Comparison of ENCODE assay signal across 14 cellular contexts in the genomic region with DNA sequence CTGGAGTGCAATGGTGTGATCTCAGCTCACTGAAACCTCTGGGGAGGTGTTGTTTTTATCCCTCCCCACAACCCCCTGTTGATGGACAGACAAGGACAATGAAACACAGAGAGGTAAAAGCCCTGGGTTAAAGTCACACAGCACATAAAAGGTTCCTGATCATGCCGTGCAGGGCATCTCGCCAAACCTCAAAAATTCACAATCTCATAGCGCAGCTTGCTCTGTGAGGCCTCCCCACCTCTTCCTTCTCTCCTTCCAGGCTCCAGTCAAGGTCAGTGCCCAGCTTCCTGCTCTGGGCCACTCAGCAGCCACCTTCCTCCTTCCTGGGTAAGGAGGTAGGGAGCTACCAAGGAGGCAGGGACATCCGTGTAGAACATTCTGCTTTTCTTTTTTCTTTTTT. TPM values are rescaled to one million over a fixed set of nuclear protein-coding genes. Genes with fewer than 3 reads are reported as not detected.
DNase-seq lines count a peak whose midpoint lies in the region; ATAC-seq and TF ChIP-seq lines count a peak whose summit lies in the region.
"Had no signal": no experiment of that assay in that cellular context is flagged by ENCODE, and none has a peak within 500 bp of the region (broad histone marks: within the 10 kb centered on the region; RNA-seq: fewer than 3 reads in every experiment).

No MANE protein-coding gene starts in this region.

- no peaks in the 10 kb centered on the region; the same call in 1 of the 2 replicates for H3K27me3 Mint-ChIP-seq in H9 (ENCODE audit: low read depth)

- H3K4me2 ChIP-seq in H9 (ENCODE audit: insufficient read depth, insufficient read length, low read length): no peak overlapping the region

- peaks cover 9 to 12% of the 10 kb centered on the region in 2 experiments for H3K4me1 Mint-ChIP-seq in H9

- TF ChIP-seq POLR2A in spleen (IDR thresholded peaks at IDR 0.05): no peak

- H3K9ac ChIP-seq in H9 (ENCODE audit: extremely low read depth, insufficient read length, low read length) (no peak overlapping the region), SK-N-MC (ENCODE audit: insufficient read length) (no peak overlapping the region)

- peak overlapping the region; percentile 96 for H2BK15ac ChIP-seq in H9 (ENCODE audit: low read depth, low read length)

- WGBS in H9 (ENCODE audit: extremely low coverage, insufficient read length, low lambda C conversion rate): no CpG with 5 or more reads among the region's 4 CpGs
- WGBS in spleen, 5 donors: 27 to 49% (median 37%) methylated on average over 4 of the region's 4 CpGs

- intact Hi-C loops in spleen (cut with DNase I; ENCODE audit: low total_unique reads): no loop called here

- no peaks in the 10 kb centered on the region for H3K79me2 ChIP-seq in H9 (ENCODE audit: insufficient read depth, low read length)

- H3K9me3 ChIP-seq in H9 (ENCODE audit: control insufficient read depth, low read depth, low read length): no peaks in the 10 kb centered on the region
- H3K9me3 ChIP-seq in SK-N-MC (ENCODE audit: low read depth, low read length): no peaks in the 10 kb centered on the region
- H3K9me3 ChIP-seq in spleen: no peaks in the 10 kb centered on the region
- H3K9me3 ChIP-seq: tibial artery had no signal

- peaks cover 2% of the 10 kb centered on the region; the same call in 1 of the 2 replicates for H3K4me1 ChIP-seq in H9 (ENCODE audit: insufficient read depth, low read length)
- peaks cover 7 to 32% (median 20%) of the 10 kb centered on the region in 6 donors for H3K4me1 ChIP-seq in spleen

- H4K91ac ChIP-seq in H9 (ENCODE audit: insufficient read length, low read depth, low read length): no peak overlapping the region

- no peak overlapping the region for H3K4ac ChIP-seq in H9 (ENCODE audit: low read depth, low read length)

- H4K20me1 ChIP-seq in H9 (ENCODE audit: control insufficient read depth, insufficient read depth, insufficient read length): no peaks in the 10 kb centered on the region

- no peak overlapping the region for H3K27ac ChIP-seq in H9 (ENCODE audit: insufficient read length, low read depth, low read length)
- peak overlapping the region; percentile 71; the same call in 1 of the 2 replicates for H3K27ac ChIP-seq in SK-N-MC
- H3K27ac ChIP-seq in spleen: peak overlapping the region in 7 of 8 donors; percentile 23 to 76 (median 57)
- H3K27ac ChIP-seq: tibial artery had no signal

- no peak overlapping the region for H3T11ph ChIP-seq in H9 (ENCODE audit: low read length)

- no peaks in the 10 kb centered on the region for H3K79me1 ChIP-seq in H9 (ENCODE audit: insufficient read depth, low read depth, low read length, poor library complexity, severe bottlenecking)

- peaks cover 0 to 4% of the 10 kb centered on the region in 2 experiments; a peak in 2 of 5 replicates for H3K9me3 Mint-ChIP-seq in H9
- H3K9me3 Mint-ChIP-seq: mesothelial cell of epicardium had no signal

- no peak overlapping the region for H2AK5ac ChIP-seq in H9 (ENCODE audit: insufficient read length, low read length)

- H2BK20ac ChIP-seq in H9 (ENCODE audit: low read depth, low read length, poor library complexity, severe bottlenecking): no peak overlapping the region

- no peak for DNase-seq in H9
- DNase-seq in SK-N-MC (ENCODE audit: low read depth, low spot score): peak; percentile 22
- DNase-seq in spleen: no peak
- DNase-seq in HuH-7 (ENCODE audit: low spot score): no peak
- no peak for DNase-seq in stimulated activated CD4-positive, alpha-beta T cell treated with anti-CD3 and anti-CD28 coated beads, Interleukin-2, amount 100 ng/mL, for 24 hours
- DNase-seq in NCI-H1694 (lab: John Stamatoyannopoulos, UW): no peak
- DNase-seq: activated gamma-delta T cell; NCI-H2171; stimulated activated CD4-positive, alpha-beta T cell treated with anti-CD3 and anti-CD28 coated beads, Interleukin-1b, Interleukin-23, amount 100 ng/mL, for 48 hours; T-helper 2 cell; tibial artery had no signal

- no peak overlapping the region for H3K56ac ChIP-seq in H9 (ENCODE audit: insufficient read length, low read depth, low read length)

- peaks cover 11 to 20% (median 12%) of the 10 kb centered on the region in 3 experiments for H3K36me3 Mint-ChIP-seq in H9 (ENCODE audit: insufficient read depth in 1 of 3, low read depth in 3 of 3)

- H4K8ac ChIP-seq in H9 (replicated peaks; ENCODE audit: insufficient read length, low read depth, low read length): no peak overlapping the region

- no peak overlapping the region for H2BK120ac ChIP-seq in H9 (ENCODE audit: low read depth, low read length, poor library complexity, severe bottlenecking)

- H3K18ac ChIP-seq in H9 (ENCODE audit: insufficient read length, low read depth, low read length): no peak overlapping the region

- no peak overlapping the region for H3K14ac ChIP-seq in H9 (ENCODE audit: insufficient read depth, low read length)

- H2BK12ac ChIP-seq in H9 (ENCODE audit: insufficient read length, low read depth, low read length): no peak overlapping the region

- peak overlapping the region in 1 of 3 experiments; percentile 34; a peak in 1 of 7 replicates for H3K27ac Mint-ChIP-seq in H9
- H3K27ac Mint-ChIP-seq: mesothelial cell of epicardium had no signal

- ATAC-seq in esophagus mucosa (peak; percentile 20), GM18502 (IDR thresholded peaks at IDR 0.05; ENCODE audit: poor library complexity, unreplicated experiment) (no peak)

- no peak overlapping the region for H4K5ac ChIP-seq in H9 (ENCODE audit: insufficient read length, low read depth, low read length)

- H3K27me3 ChIP-seq in H9 (ENCODE audit: insufficient read depth, low read length): no peaks in the 10 kb centered on the region
- peaks cover 0 to 30% (median 9%) of the 10 kb centered on the region in 7 donors for H3K27me3 ChIP-seq in spleen (replicated peaks in 1 of 7)

- no peak overlapping the region for H2AFZ ChIP-seq in H9 (ENCODE audit: low read length)

- no peak overlapping the region for H3K23ac ChIP-seq in H9 (ENCODE audit: insufficient read length, low read depth, low read length)

- TF ChIP-seq CTCF in H9 (conservative IDR thresholded peaks at IDR 0.05) (no peak), spleen (IDR thresholded peaks at IDR 0.05 in 8 of 11, conservative IDR thresholded peaks at IDR 0.05 in 3 of 11) (no peak)

- H3K36me3 ChIP-seq in SK-N-MC (ENCODE audit: insufficient read depth, low read length) (no peaks in the 10 kb centered on the region), spleen (peaks cover 0 to 17% (median 0%) of the 10 kb centered on the region in 6 donors)

- H3K23me2 ChIP-seq in H9 (ENCODE audit: insufficient read length, low read depth, low read length, poor library complexity, severe bottlenecking): peaks cover 14% of the 10 kb centered on the region

- 0 out of 2 replicates have a peak overlapping the region, but pooled peaks have one; percentile 42 for H3K4me3 ChIP-seq in SK-N-MC
- H3K4me3 ChIP-seq in spleen: no peak overlapping the region
- H3K4me3 ChIP-seq: tibial artery had no signal

- H3K4me3 Mint-ChIP-seq in H9: peak overlapping the region; percentile 40 to 54; a peak in 2 of 5 replicates
- H3K4me3 Mint-ChIP-seq: mesothelial cell of epicardium had no signal

- no peak overlapping the region for H2BK5ac ChIP-seq in H9 (ENCODE audit: insufficient read length, low read length)

RNA-seq across cellular contexts. Expression of a gene that starts 2.3 kb away (rescaled TPM):
- total RNA-seq in H9 (2021) (11.4 and 13.2 TPM in 2 replicates), esophagus mucosa (101 TPM), spleen (under 1 TPM in 3 of 7 donors, not detected in 4; 0.17 to 0.65 (median 0.38) TPM)
- 1 to 10 TPM in 1 of 3 donors, under 1 TPM in 1, not detected in 1; 0.22 to 1.2 TPM for polyA plus RNA-seq in spleen

RNA-seq across cellular contexts. Expression of a gene that starts 21.5 kb away (rescaled TPM):
- total RNA-seq in H9 (2021): 1.4 and 1.6 TPM in 2 replicates
- 0.56 TPM for total RNA-seq in esophagus mucosa
- total RNA-seq in spleen: 10 to 100 TPM in 1 of 7 donors, 1 to 10 TPM in 6; 3.1 to 10.3 (median 4.0) TPM
- 10 to 100 TPM in 1 of 3 donors, 1 to 10 TPM in 1, under 1 TPM in 1; 0.93 to 10.7 (median 3.6) TPM for polyA plus RNA-seq in spleen

RNA-seq across cellular contexts. Expression of a gene that starts 25.2 kb away (rescaled TPM):
- total RNA-seq in H9 (2021) (0.33 and 0.55 TPM in 2 replicates), esophagus mucosa (not detected), spleen (1 to 10 TPM in 3 of 7 donors, under 1 TPM in 3, not detected in 1; 0.30 to 2.1 (median 1.2) TPM)
- 1 to 10 TPM in 1 of 3 donors, under 1 TPM in 2; 0.49 to 1.1 (median 0.51) TPM for polyA plus RNA-seq in spleen

RNA-seq across cellular contexts. Expression of a gene that starts 42.4 kb away (rescaled TPM):
- 2.4 and 2.8 TPM in 2 replicates for total RNA-seq in H9 (2021)
- 7.3 TPM for total RNA-seq in esophagus mucosa
- total RNA-seq in spleen: 10 to 100 TPM; 30.3 to 78.1 (median 39.8) TPM
- 10 to 100 TPM; 15.1 to 62.8 (median 42.1) TPM for polyA plus RNA-seq in spleen

RNA-seq across cellular contexts. Expression of a gene that starts 48.7 kb away (rescaled TPM):
- total RNA-seq in H9 (2021) (2.6 and 3.7 TPM in 2 replicates), esophagus mucosa (1.3 TPM), spleen (1 to 10 TPM in 5 of 7 donors, under 1 TPM in 1, not detected in 1; 0.84 to 5.3 (median 1.8) TPM)
- polyA plus RNA-seq in spleen: 1 to 10 TPM in 1 of 3 donors, under 1 TPM in 2; 0.26 to 1.0 (median 0.50) TPM
